Comparison of ENCODE assay signal across 31 cellular contexts in genomic region chr15:52290800-52291199, GRCh38. TPM values are rescaled to one million over a fixed set of nuclear protein-coding genes. Genes with fewer than 3 reads are reported as not detected.
DNase-seq lines count a peak whose midpoint lies in the region; ATAC-seq, FAIRE-seq and TF ChIP-seq lines count a peak whose summit lies in the region.
"Had no signal": no experiment of that assay in that cellular context is flagged by ENCODE, and none has a peak within 500 bp of the region (broad histone marks: within the 10 kb centered on the region; RNA-seq: fewer than 3 reads in every experiment).

No MANE protein-coding gene starts in this region.

- no peaks in the 10 kb centered on the region for H3K27me3 ChIP-seq in pancreas
- H3K27me3 ChIP-seq: hepatocyte had no signal

- H3K36me3 ChIP-seq in pancreas = no peaks in the 10 kb centered on the region
- H3K36me3 ChIP-seq: thoracic aorta had no signal

- no peaks in the 10 kb centered on the region for H3K9me3 ChIP-seq in pancreas
- H3K9me3 ChIP-seq: thoracic aorta had no signal

- H3K4me3 ChIP-seq in epithelial cell of esophagus (ENCODE audit: low read length) (no peak overlapping the region), retinal pigment epithelial cell (ENCODE audit: low read length) (no peak overlapping the region), pancreas (no peak overlapping the region)
- H3K4me3 ChIP-seq: hepatocyte, thoracic aorta had no signal

- ATAC-seq in HG02798 (IDR thresholded peaks at IDR 0.05; ENCODE audit: poor library complexity, unreplicated experiment) (peak; percentile 18), pancreas (no peak), GM21825 (IDR thresholded peaks at IDR 0.05; ENCODE audit: unreplicated experiment) (no peak)
- ATAC-seq: left ventricle myocardium superior; naive thymus-derived CD8-positive, alpha-beta T cell; right cardiac atrium; SK-N-SH treated with all-trans-retinoic acid at 6 μM for 48 hours had no signal

- peak; percentile 62 for FAIRE-seq in GM12891 (lab: Jason Lieb, UNC)
- no peak for FAIRE-seq in pancreas (lab: Jason Lieb, UNC)
- FAIRE-seq: frontal cortex had no signal

- H3K4me1 ChIP-seq in pancreas = peaks cover 33 to 48% (median 43%) of the 10 kb centered on the region in 3 donors

- no peak for TF ChIP-seq POLR2A in GM12891 (IDR thresholded peaks at IDR 0.05; ENCODE audit: low read depth, low read length)

- 51 to 55% methylated on average over 3 of the region's 3 CpGs for whole genome bisulfite sequencing in pancreas, 2 donors

- DNase-seq in GM12891 (ENCODE audit: insufficient read length, low spot score) (no peak), epithelial cell of esophagus (ENCODE audit: low read depth) (peak; percentile 40), retinal pigment epithelial cell (ENCODE audit: low read depth) (peak; percentile 73), pancreas (no peak), NCI-H187 (lab: John Stamatoyannopoulos, UW) (no peak)
- DNase-seq: activated effector memory CD4-positive, alpha-beta T cell treated with anti-CD3 and anti-CD28 coated beads, Interleukin-2, amount 50 U/mL, for 16 hours; activated naive CD8-positive, alpha-beta T cell treated with anti-CD3 and anti-CD28 coated beads, Interleukin-2, amount 50 U/mL, for 24 hours; CD8-positive, alpha-beta memory T cell; DMS153; erythroblast; GDM1; H7; immature natural killer cell; IMR-90; left ventricle myocardium superior; midbrain; naive thymus-derived CD8-positive, alpha-beta T cell; NCI-H1105 treated with DMSO at 0.1 percent for 48 hours; NCI-H2081; NCI-H345; NCI-H774; right cardiac atrium; stimulated activated CD4-positive, alpha-beta T cell treated with anti-CD3 and anti-CD28 coated beads, Interleukin-4, amount 100 ng/mL, for 24 hours; stimulated activated naive CD4-positive, alpha-beta T cell treated with Interleukin-2 at 50 U/mL for 16 hours had no signal

- intact Hi-C loops in pancreas (cut with DNase I) = no loop called here

- H3K27ac ChIP-seq in pancreas = peak overlapping the region in 2 of 4 donors; percentile 19 to 33
- H3K27ac ChIP-seq: hepatocyte, thoracic aorta, VCaP had no signal

- TF ChIP-seq CTCF in epithelial cell of esophagus (IDR thresholded peaks at IDR 0.05; ENCODE audit: insufficient read depth, low read depth, low read length, missing control alignments) (no peak), retinal pigment epithelial cell (conservative IDR thresholded peaks at IDR 0.05; ENCODE audit: low read depth, low read length) (no peak), pancreas (IDR thresholded peaks at IDR 0.05) (no peak)

TF ChIP-seq in GM12891, 5 proteins besides CTCF, POLR2A, EP300 and RAD21:
- TF ChIP-seq TAF1 (IDR thresholded peaks at IDR 0.05; ENCODE audit: low read depth, low read length) (no peak), SPI1 (IDR thresholded peaks at IDR 0.05; ENCODE audit: low read depth, low read length) (no peak), POU2F2 (IDR thresholded peaks at IDR 0.05; ENCODE audit: low read depth, low read length) (no peak), PAX5 (IDR thresholded peaks at IDR 0.05; ENCODE audit: insufficient read depth, low read length, severe bottlenecking) (no peak), POLR2AphosphoS5 (IDR thresholded peaks at IDR 0.05; ENCODE audit: low read depth, low read length) (no peak)

RNA-seq across cellular contexts. Expression of gene MYO5C, which starts 4.8 kb away (rescaled TPM):
- polyA plus RNA-seq in GM12891 (2012; ENCODE audit: low read depth, missing spikeins) = 0.56 TPM
- total RNA-seq in pancreas = 10 to 100 TPM; 32.6 to 52.7 (median 41.3) TPM
- polyA plus RNA-seq in pancreas = 10 to 100 TPM; 12.7 to 12.8 TPM

Comparison
In these comparisons a context has a peak if more than half of its experiments do, and no peak if none do; other contexts are left out.
1. DNase-seq: peak in epithelial cell of esophagus (single experiment) and retinal pigment epithelial cell (single experiment); none in GM12891 (single experiment), pancreas (0 of 6) and NCI-H187 (0 of 2).